ENCODE assay signal across 29 cellular contexts in genomic region chr5:171842006-171842776, GRCh38. TPM values are rescaled to one million over a fixed set of nuclear protein-coding genes. Genes with fewer than 3 reads are reported as not detected.
A peak's percentile ranks its signal among the peaks of the same experiment; 100 is the strongest.
DNase-seq lines count a peak whose midpoint lies in the region; ATAC-seq, FAIRE-seq and TF ChIP-seq lines count a peak whose summit lies in the region.
"Had no signal": no experiment of that assay in that cellular context is flagged by ENCODE, and none has a peak within 500 bp of the region (broad histone marks: within the 10 kb centered on the region; RNA-seq: fewer than 3 reads in every experiment).

No MANE protein-coding gene starts in this region.

- DNase-seq in left ventricle myocardium inferior = no peak
- DNase-seq in Right ventricle myocardium inferior (ENCODE audit: missing footprints) = no peak
- peak; percentile 19 for DNase-seq in coronary artery (ENCODE audit: low spot score)
- no peak for DNase-seq in lower lobe of right lung
- no peak for DNase-seq in upper lobe of right lung
- DNase-seq in HepG2 (ENCODE audit: low spot score) = no peak
- no peak for DNase-seq in sciatic nerve (ENCODE audit: low spot score)
- DNase-seq: activated CD4-positive, alpha-beta T cell treated with anti-CD3 and anti-CD28 coated beads, Interleukin-2, amount 50 U/mL, for 4 hours; activated CD8-positive, alpha-beta memory T cell treated with anti-CD3 and anti-CD28 coated beads, Interleukin-2, amount 50 U/mL, for 4 hours; activated naive CD8-positive, alpha-beta T cell treated with anti-CD3 and anti-CD28 coated beads, Interleukin-2, amount 10 ng/mL, durations not matched to agents 7 days and 5 days; heart right ventricle; MM.1S; NCI-H1417 treated with DMSO at 0.1 percent for 48 hours; NCI-H526; nucleus accumbens; RPMI8226; SK-N-SH; stimulated activated CD4-positive, alpha-beta T cell treated with anti-CD3 and anti-CD28 coated beads, Interleukin-4, amount 100 ng/mL, for 1 hour; stimulated activated naive CD4-positive, alpha-beta T cell treated with Interleukin-2 at 50 U/mL for 16 hours had no signal

- H4K20me1 ChIP-seq in HepG2 (ENCODE audit: insufficient read depth, low read length) = no peaks in the 10 kb centered on the region

- CTCF ChIA-PET in HepG2 (lab: Yijun Ruan, JAX; ENCODE audit: low intra/inter-chr PET ratio, low total read pairs) = no interaction called here

- no peaks in the 10 kb centered on the region for H3K27me3 ChIP-seq in left ventricle myocardium inferior (ENCODE audit: low read depth)
- no peaks in the 10 kb centered on the region for H3K27me3 ChIP-seq in lower lobe of right lung (ENCODE audit: low read depth)
- no peaks in the 10 kb centered on the region for H3K27me3 ChIP-seq in upper lobe of right lung
- H3K27me3 ChIP-seq in HepG2 (ENCODE audit: control insufficient read depth in 1 of 2, insufficient read depth in 2 of 2, low read length in 2 of 2) = no peaks in the 10 kb centered on the region; a peak in 1 of 5 replicates
- H3K27me3 ChIP-seq: heart right ventricle, tibial nerve had no signal

- BruUV-seq in HepG2 (replicated peaks; lab: Mats Ljungman, UMichigan) = no TSS peak

- no peak for TF ChIP-seq RAD21 in HepG2 (CRISPR knock-in tag; IDR thresholded peaks at IDR 0.05)

- H3K79me2 ChIP-seq in HepG2 (ENCODE audit: insufficient read depth, low read length) = no peaks in the 10 kb centered on the region

- in situ Hi-C loops in HepG2 (cut with HindIII; ENCODE audit: extremely low pct_ligation_motif_present, low pct_unique_long_range_greater_than_20kb) = no loop called here

- ATAC-seq in Right ventricle myocardium inferior (no peak), lower lobe of right lung (peak in 1 of 2 donors; percentile 61), upper lobe of right lung (peak; percentile 18), HepG2 (no peak), sciatic nerve (no peak), HG03439 (IDR thresholded peaks at IDR 0.05; ENCODE audit: unreplicated experiment) (no peak)
- ATAC-seq: A549; activated T-helper 17 cell treated with anti-CD3 and anti-CD28 coated beads, Interleukin-2, amount 50 U/mL, for 72 hours; WTC11 had no signal

- intact Hi-C loops in left ventricle myocardium inferior (cut with micrococcal nuclease) = no loop called here
- intact Hi-C loops in Right ventricle myocardium inferior (cut with DNase I) = loop anchor here (5.0 kb wide), 1 partner anchor 90 kb away; no protein-coding TSS in a partner anchor
- intact Hi-C loops in lower lobe of right lung (cut with DNase I) = no loop called here
- intact Hi-C loops in upper lobe of right lung (cut with DNase I) = no loop called here
- intact Hi-C loops in HepG2 (cut with micrococcal nuclease; ENCODE audit: unreplicated experiment) = no loop called here
- intact Hi-C loops in sciatic nerve (cut with DNase I) = no loop called here

- no peak overlapping the region for H3K9ac ChIP-seq in HepG2 (ENCODE audit: insufficient read depth, low read depth, low read length)
- H3K9ac ChIP-seq: SK-N-SH had no signal

- POLR2A ChIA-PET in HepG2 (lab: Yijun Ruan, JAX) = no interaction called here

- no peak for TF ChIP-seq CTCF in left ventricle myocardium inferior (IDR thresholded peaks at IDR 0.05; ENCODE audit: borderline replicate concordance)
- TF ChIP-seq CTCF in coronary artery (IDR thresholded peaks at IDR 0.05) = no peak
- TF ChIP-seq CTCF in lower lobe of right lung (IDR thresholded peaks at IDR 0.05) = no peak
- no peak for TF ChIP-seq CTCF in upper lobe of right lung (IDR thresholded peaks at IDR 0.05)
- TF ChIP-seq CTCF in HepG2 (CRISPR knock-in tag; IDR thresholded peaks at IDR 0.05) = no peak

- H3K36me3 ChIP-seq in left ventricle myocardium inferior (no peaks in the 10 kb centered on the region), lower lobe of right lung (no peaks in the 10 kb centered on the region), upper lobe of right lung (no peaks in the 10 kb centered on the region), HepG2 (replicated peaks in 1 of 2; ENCODE audit: control insufficient read depth in 1 of 2, insufficient read depth in 2 of 2, low read length in 2 of 2) (no peaks in the 10 kb centered on the region)
- H3K36me3 ChIP-seq: heart right ventricle had no signal

- 76% methylated on average over 23 of the region's 24 CpGs for WGBS in HepG2 (ENCODE audit: low lambda C conversion rate)

- H3K9me3 ChIP-seq in left ventricle myocardium inferior (replicated peaks) = no peaks in the 10 kb centered on the region
- no peaks in the 10 kb centered on the region for H3K9me3 ChIP-seq in lower lobe of right lung
- no peaks in the 10 kb centered on the region for H3K9me3 ChIP-seq in upper lobe of right lung
- no peaks in the 10 kb centered on the region for H3K9me3 ChIP-seq in HepG2 (ENCODE audit: low read length)
- H3K9me3 ChIP-seq: A549, heart right ventricle, SK-N-SH, tibial nerve had no signal

- no peak overlapping the region for H3K27ac ChIP-seq in left ventricle myocardium inferior (replicated peaks)
- no peak overlapping the region for H3K27ac ChIP-seq in coronary artery
- H3K27ac ChIP-seq in lower lobe of right lung = no peak overlapping the region
- no peak overlapping the region for H3K27ac ChIP-seq in upper lobe of right lung
- H3K27ac ChIP-seq in HepG2 (ENCODE audit: extremely low read length, insufficient read depth, low read length) = no peak overlapping the region
- H3K27ac ChIP-seq: A549, C4-2B, heart right ventricle had no signal

- no peak overlapping the region for H3K4me2 ChIP-seq in HepG2 (ENCODE audit: low read depth, low read length)
- H3K4me2 ChIP-seq: A549, SK-N-SH had no signal

- TF ChIP-seq EP300 in HepG2 (IDR thresholded peaks at IDR 0.05; ENCODE audit: low read depth in 2 of 2, low read length in 2 of 2) = no peak
- TF ChIP-seq EP300 in HepG2 (CRISPR knock-in tag; IDR thresholded peaks at IDR 0.05; ENCODE audit: borderline replicate concordance) = no peak

- no peak for TF ChIP-seq POLR2A in HepG2 (IDR thresholded peaks at IDR 0.05; ENCODE audit: insufficient read depth in 1 of 2, low read depth in 2 of 2, low read length in 2 of 2)

- H2AFZ ChIP-seq in HepG2 (ENCODE audit: low read length) = no peak overlapping the region

- peaks cover 35% of the 10 kb centered on the region for H3K4me1 ChIP-seq in left ventricle myocardium inferior
- H3K4me1 ChIP-seq in lower lobe of right lung = no peaks in the 10 kb centered on the region
- peaks cover 9% of the 10 kb centered on the region for H3K4me1 ChIP-seq in upper lobe of right lung
- no peaks in the 10 kb centered on the region for H3K4me1 ChIP-seq in HepG2 (ENCODE audit: insufficient read depth, low read length)
- H3K4me1 ChIP-seq: A549, tibial nerve had no signal

- H3K4me3 ChIP-seq in left ventricle myocardium inferior (peak overlapping the region; percentile 41), coronary artery (no peak overlapping the region), lower lobe of right lung (peak overlapping the region; percentile 10), upper lobe of right lung (peak overlapping the region; percentile 10), HepG2 (replicated peaks in 1 of 3; ENCODE audit: insufficient read depth in 1 of 3, low read depth in 2 of 3, low read length in 3 of 3) (no peak overlapping the region)
- H3K4me3 ChIP-seq: A549 had no signal

- FAIRE-seq in HepG2 (lab: Jason Lieb, UNC) = no peak
- FAIRE-seq: A549, colon had no signal

TF ChIP-seq in HepG2, 621 proteins besides CTCF, POLR2A, EP300 and RAD21 (continues in another document):
- TF ChIP-seq ZNF562 (CRISPR knock-in tag; IDR thresholded peaks at IDR 0.05; ENCODE audit: borderline replicate concordance) = no peak
- TF ChIP-seq SPEN (CRISPR knock-in tag; IDR thresholded peaks at IDR 0.05; ENCODE audit: low read depth) = no peak
- TF ChIP-seq ZNF496 (CRISPR knock-in tag; IDR thresholded peaks at IDR 0.05; ENCODE audit: insufficient replicate concordance) = no peak
- TF ChIP-seq ZNF7 (CRISPR knock-in tag; IDR thresholded peaks at IDR 0.05) = no peak

RNA-seq across cellular contexts. Expression of gene SMIM23, which starts 56.6 kb away (rescaled TPM):
- total RNA-seq in left ventricle myocardium inferior = not detected
- not detected for total RNA-seq in Right ventricle myocardium inferior
- total RNA-seq in lower lobe of right lung = not detected
- not detected for total RNA-seq in upper lobe of right lung
- total RNA-seq in HepG2 (2016; rRNA removed; fragmentation: Illumina TruSeq; extraction: Trizol) = not detected in 2 replicates
- not detected in 2 replicates for total RNA-seq in HepG2 (2016; cell fraction: cytosol; rRNA removed; fragmentation: Illumina TruSeq; extraction: Trizol; ENCODE audit: low read depth)
- not detected in 2 replicates for total RNA-seq in HepG2 (2016; cell fraction: insoluble cytoplasmic fraction; rRNA removed; fragmentation: Illumina TruSeq; extraction: Trizol)
- not detected in 2 replicates for total RNA-seq in HepG2 (2016; cell fraction: membrane; rRNA removed; fragmentation: Illumina TruSeq; extraction: Trizol)
- not detected in 2 replicates for total RNA-seq in HepG2 (2016; cell fraction: nucleus; rRNA removed; fragmentation: Illumina TruSeq; extraction: Trizol)
- not detected in 2 replicates for polyA plus RNA-seq in HepG2 (2011; rRNA removed)
- polyA plus RNA-seq in HepG2 (2011; cell fraction: cytosol; rRNA removed) = not detected in 2 replicates
- not detected in 2 replicates for polyA plus RNA-seq in HepG2 (2011; cell fraction: nucleus; rRNA removed)
- polyA plus RNA-seq in HepG2 (2012) = not detected in 2 replicates
- polyA plus RNA-seq in HepG2 (2016; cell fraction: cytosol; fragmentation: Illumina TruSeq; extraction: Trizol; ENCODE audit: low read depth) = not detected in 2 replicates
- not detected in 2 replicates for polyA plus RNA-seq in HepG2 (2016; cell fraction: insoluble cytoplasmic fraction; fragmentation: Illumina TruSeq; extraction: Trizol; ENCODE audit: low read depth)
- polyA plus RNA-seq in HepG2 (2016; cell fraction: membrane; fragmentation: Illumina TruSeq; extraction: Trizol; ENCODE audit: low read depth) = not detected in 2 replicates
- polyA plus RNA-seq in HepG2 (2016; cell fraction: nucleus; fragmentation: Illumina TruSeq; extraction: Trizol; ENCODE audit: insufficient read depth, low read depth) = not detected in 2 replicates
- not detected in 2 replicates for polyA minus RNA-seq in HepG2 (2011; rRNA and poly(A)+ RNA removed; ENCODE audit: low replicate concordance)
- polyA minus RNA-seq in HepG2 (2011; cell fraction: cytosol; rRNA and poly(A)+ RNA removed) = not detected in 2 replicates
- polyA minus RNA-seq in HepG2 (2011; cell fraction: nucleus; rRNA and poly(A)+ RNA removed) = not detected in 2 replicates
- total RNA-seq in sciatic nerve = not detected
- total RNA-seq: activated naive CD8-positive, alpha-beta T cell treated with anti-CD3 and anti-CD28 coated beads, Interleukin-2, amount 10 ng/mL, durations not matched to agents 7 days and 5 days; activated T-helper 17 cell treated with anti-CD3 and anti-CD28 coated beads, Interleukin-2, amount 50 U/mL, for 72 hours; H4; heart right ventricle; lower leg skin; T-helper 2 cell treated with Interferon-gamma antibody and Interleukin-4, amounts not matched to agents 100 ng/mL and 5 ng/mL, for 36 hours; tibial nerve; WTC11 had no signal
- polyA plus RNA-seq: A549, heart right ventricle, SK-N-SH had no signal

Comparison
In these comparisons a context has a peak if more than half of its experiments do, and no peak if none do; other contexts are left out.
1. H3K4me3 ChIP-seq: peak in left ventricle myocardium inferior (single experiment), lower lobe of right lung (single experiment) and upper lobe of right lung (single experiment); none in coronary artery (single experiment) and HepG2 (0 of 3).